ENCODE assay signal across 9 cellular contexts in the genomic region with DNA sequence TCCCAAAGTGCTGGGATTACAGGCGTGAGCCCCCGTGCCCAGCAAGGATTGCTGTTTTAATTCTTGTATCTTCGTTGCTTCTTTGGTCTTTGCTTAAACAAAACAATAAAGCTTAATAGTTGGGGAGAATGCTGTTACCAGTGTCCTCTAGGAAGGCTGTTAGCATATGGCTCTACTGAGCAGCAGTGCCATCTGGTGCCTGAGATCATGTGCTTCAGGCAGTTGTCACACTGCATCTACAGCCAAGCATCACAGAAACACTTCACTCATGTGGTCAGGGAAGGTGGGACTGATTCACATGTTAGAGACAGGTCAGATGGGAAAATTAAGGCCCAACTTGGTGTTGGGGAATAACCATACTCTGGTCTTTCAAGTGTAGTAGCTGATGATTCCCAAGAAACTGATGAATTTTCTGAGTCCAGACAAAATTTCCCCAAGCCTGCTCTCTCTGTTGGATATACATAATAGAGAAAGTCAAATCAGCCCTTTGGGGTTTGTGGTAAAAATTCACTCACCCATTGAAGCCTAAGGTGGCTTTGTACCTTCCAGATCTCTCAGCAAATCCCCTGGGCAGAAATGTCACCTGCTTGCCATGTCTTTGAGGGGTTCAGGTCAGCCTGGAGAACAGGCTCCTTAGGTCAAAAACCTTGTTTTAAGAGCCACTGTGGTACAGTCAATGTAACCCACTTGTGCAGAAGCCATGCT. TPM values are rescaled to one million over a fixed set of nuclear protein-coding genes. Genes with fewer than 3 reads are reported as not detected.
DNase-seq lines count a peak whose midpoint lies in the region; FAIRE-seq and TF ChIP-seq lines count a peak whose summit lies in the region.
"Had no signal": no experiment of that assay in that cellular context is flagged by ENCODE, and none has a peak within 500 bp of the region (broad histone marks: within the 10 kb centered on the region; RNA-seq: fewer than 3 reads in every experiment).

No MANE protein-coding gene starts in this region.

- peak; percentile 5 for FAIRE-seq in islet of Langerhans (lab: Jason Lieb, UNC)

- H3K27me3 Mint-ChIP-seq in MCF 10A (ENCODE audit: insufficient read depth, unreplicated experiment), result no peaks in the 10 kb centered on the region
- no peaks in the 10 kb centered on the region for H3K27me3 Mint-ChIP-seq in immature natural killer cell (ENCODE audit: low read depth in 3 of 3)

- intact Hi-C loops in MCF 10A (cut with micrococcal nuclease), result loop anchor here (1.0 kb wide), 1 partner anchor 115 kb away; no protein-coding TSS in a partner anchor
- intact Hi-C loops in breast epithelium (cut with DNase I; ENCODE audit: low total_unique reads), result no loop called here
- intact Hi-C loops in tibial artery (cut with DNase I; ENCODE audit: low total_unique reads), result no loop called here

- H3K4me3 Mint-ChIP-seq in MCF 10A (ENCODE audit: unreplicated experiment) (no peak overlapping the region), immature natural killer cell (no peak overlapping the region)

- H3K36me3 ChIP-seq in breast epithelium (no peaks in the 10 kb centered on the region), tibial artery (peaks cover 31 to 59% (median 44%) of the 10 kb centered on the region in 3 donors)

- DNase-seq in MCF 10A (ENCODE audit: unreplicated experiment) (peak; percentile 62), breast epithelium (ENCODE audit: low spot score in 2 of 2) (no peak), HEK293T (ENCODE audit: extremely low spot score) (peak; percentile 71), NCI-H460 (ENCODE audit: extremely low read depth, low read depth) (peak; percentile 43), astrocyte of the hippocampus (ENCODE audit: low read depth, low spot score) (peak; percentile 77), tibial artery (peak in 1 of 2 donors; percentile 31), immature natural killer cell (no peak)

- H3K36me3 Mint-ChIP-seq in MCF 10A (ENCODE audit: insufficient read depth, unreplicated experiment) (peaks cover 21% of the 10 kb centered on the region), immature natural killer cell (peaks cover 8 to 36% (median 16%) of the 10 kb centered on the region in 3 donors)

- H3K9me3 Mint-ChIP-seq in MCF 10A (ENCODE audit: unreplicated experiment) (no peaks in the 10 kb centered on the region), immature natural killer cell (no peaks in the 10 kb centered on the region)

- H3K9me3 ChIP-seq in breast epithelium (no peaks in the 10 kb centered on the region), tibial artery (no peaks in the 10 kb centered on the region)
- H3K9me3 ChIP-seq: HAP-1 had no signal

- H3K4me3 ChIP-seq in breast epithelium (no peak overlapping the region), tibial artery (no peak overlapping the region)
- H3K4me3 ChIP-seq: HAP-1 had no signal

- TF ChIP-seq CTCF in MCF 10A (IDR thresholded peaks at IDR 0.05; ENCODE audit: unreplicated experiment) (peak; percentile 54), breast epithelium (IDR thresholded peaks at IDR 0.05) (peak in 1 of 3 donors; percentile 27), tibial artery (IDR thresholded peaks at IDR 0.05) (peak; percentile 25 to 28)

- H3K4me1 ChIP-seq in breast epithelium (no peaks in the 10 kb centered on the region), tibial artery (no peaks in the 10 kb centered on the region)
- H3K4me1 ChIP-seq: HAP-1 had no signal

- POLR2A ChIA-PET in MCF 10A (lab: Yijun Ruan, JAX), result interaction anchor here (0.5 to 0.8 kb wide), 3 partner anchors 13 to 101 kb away, joined by 3 to 5 read pairs (median 4); no protein-coding TSS in a partner anchor
- POLR2A ChIA-PET in HEK293T (lab: Yijun Ruan, JAX), result interaction anchor here (1.1 kb wide), 1 partner anchor 28 kb away, joined by 3 read pairs; the partner anchor contains the start of gene UBE2D4

- H3K4me1 Mint-ChIP-seq in MCF 10A (ENCODE audit: insufficient read depth, unreplicated experiment) (no peaks in the 10 kb centered on the region), immature natural killer cell (no peaks in the 10 kb centered on the region)

- H3K27me3 ChIP-seq in breast epithelium (no peaks in the 10 kb centered on the region), tibial artery (no peaks in the 10 kb centered on the region)

- BruUV-seq in MCF 10A (replicated peaks; lab: Mats Ljungman, UMichigan), result no TSS peak

- CTCF ChIA-PET in MCF 10A (lab: Yijun Ruan, JAX), result interaction anchor here (0.6 to 2.5 kb wide), 8 partner anchors 11 to 129 kb away, joined by 3 to 14 read pairs (median 4); no protein-coding TSS in a partner anchor
- CTCF ChIA-PET in HEK293T (lab: Yijun Ruan, JAX), result interaction anchor here (0.7 kb wide), 1 partner anchor 243 kb away, joined by 3 read pairs; no protein-coding TSS in a partner anchor

- no peak overlapping the region for H3K27ac ChIP-seq in breast epithelium
- no peak overlapping the region for H3K27ac ChIP-seq in tibial artery

- H3K27ac Mint-ChIP-seq in MCF 10A (ENCODE audit: low read depth, unreplicated experiment), result no peak overlapping the region
- no peak overlapping the region for H3K27ac Mint-ChIP-seq in immature natural killer cell

- TF ChIP-seq POLR2A in breast epithelium (IDR thresholded peaks at IDR 0.05), result no peak

TF ChIP-seq in HEK293T, 16 proteins besides CTCF, POLR2A, EP300 and RAD21:
- TF ChIP-seq CTBP1 (IDR thresholded peaks at IDR 0.05; ENCODE audit: borderline replicate concordance), result no peak
- no peak for TF ChIP-seq SUZ12 (IDR thresholded peaks at IDR 0.05)
- TF ChIP-seq, protein P1, sequence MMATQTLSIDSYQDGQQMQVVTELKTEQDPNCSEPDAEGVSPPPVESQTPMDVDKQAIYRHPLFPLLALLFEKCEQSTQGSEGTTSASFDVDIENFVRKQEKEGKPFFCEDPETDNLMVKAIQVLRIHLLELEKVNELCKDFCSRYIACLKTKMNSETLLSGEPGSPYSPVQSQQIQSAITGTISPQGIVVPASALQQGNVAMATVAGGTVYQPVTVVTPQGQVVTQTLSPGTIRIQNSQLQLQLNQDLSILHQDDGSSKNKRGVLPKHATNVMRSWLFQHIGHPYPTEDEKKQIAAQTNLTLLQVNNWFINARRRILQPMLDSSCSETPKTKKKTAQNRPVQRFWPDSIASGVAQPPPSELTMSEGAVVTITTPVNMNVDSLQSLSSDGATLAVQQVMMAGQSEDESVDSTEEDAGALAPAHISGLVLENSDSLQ (IDR thresholded peaks at IDR 0.05), result no peak
TF ChIP-seq in HEK293T: peak in this region for 0.

RNA-seq across cellular contexts. Expression of gene UBE2D4, which starts 28.4 kb away (rescaled TPM):
- total RNA-seq in MCF 10A (2022), result 11.6 and 13.7 TPM in 2 replicates
- total RNA-seq in breast epithelium, result 10 to 100 TPM; 14.7 to 34.1 (median 15.4) TPM
- 13.9 and 18.3 TPM in 2 replicates for total RNA-seq in NCI-H460 (2014; rRNA removed; shearing (Covaris generic))
- polyA plus RNA-seq in NCI-H460 (2014; cell fraction: nucleus; rRNA removed), result 13.6 and 20.4 TPM in 2 replicates
- 10 to 100 TPM in 2 of 3 donors, 1 to 10 TPM in 1; 6.2 to 11.5 (median 10.6) TPM for polyA plus RNA-seq in immature natural killer cell

RNA-seq across cellular contexts. Expression of gene SPDYE1, which starts 43.0 kb away (rescaled TPM):
- not detected in 2 replicates for total RNA-seq in MCF 10A (2022)
- total RNA-seq in breast epithelium, result not detected
- total RNA-seq in NCI-H460 (2014; rRNA removed; shearing (Covaris generic)), result not detected in 2 replicates
- polyA plus RNA-seq in NCI-H460 (2014; cell fraction: nucleus; rRNA removed), result not detected in 2 replicates
- under 1 TPM in 1 of 3 donors, not detected in 2; 0.22 TPM for polyA plus RNA-seq in immature natural killer cell

RNA-seq across cellular contexts. Expression of gene URGCP, which starts 48.3 kb away (rescaled TPM):
- total RNA-seq in MCF 10A (2022) (37.2 and 51.1 TPM in 2 replicates), breast epithelium (10 to 100 TPM; 29.2 to 39.2 (median 29.9) TPM)
- 24.0 and 25.3 TPM in 2 replicates for total RNA-seq in NCI-H460 (2014; rRNA removed; shearing (Covaris generic))
- polyA plus RNA-seq in NCI-H460 (2014; cell fraction: nucleus; rRNA removed), result 32.0 and 36.6 TPM in 2 replicates
- polyA plus RNA-seq in immature natural killer cell, result 10 to 100 TPM in 2 of 3 donors, 1 to 10 TPM in 1; 9.4 to 18.9 (median 10.9) TPM

Comparison
In these comparisons a context has a peak if more than half of its experiments do, and no peak if none do; other contexts are left out.
1. DNase-seq: peak in MCF 10A (single experiment), HEK293T (single experiment), NCI-H460 (single experiment) and astrocyte of the hippocampus (single experiment); none in breast epithelium (0 of 2) and immature natural killer cell (0 of 3).